18 cellular contexts compared by ENCODE assay signal in genomic region chr2:124877065-124877671, GRCh38.
DNase-seq lines count a peak whose midpoint lies in the region; ATAC-seq lines count a peak whose summit lies in the region.
"Had no signal": no experiment of that assay in that cellular context is flagged by ENCODE, and none has a peak within 500 bp of the region (broad histone marks: within the 10 kb centered on the region; RNA-seq: fewer than 3 reads in every experiment).

No MANE protein-coding gene starts in this region.

- no peaks in the 10 kb centered on the region for H3K4me1 Mint-ChIP-seq in activated naive CD4-positive, alpha-beta T cell treated with anti-CD3 and anti-CD28 coated beads for 36 hours (ENCODE audit: low read depth)

- H3K9me3 Mint-ChIP-seq in activated naive CD4-positive, alpha-beta T cell treated with anti-CD3 and anti-CD28 coated beads for 36 hours, result no peaks in the 10 kb centered on the region

- CTCF ChIA-PET in activated naive CD4-positive, alpha-beta T cell treated with anti-CD3 and anti-CD28 coated beads for 36 hours (lab: Charles Lee), result no interaction called here

- H3K27me3 Mint-ChIP-seq in activated naive CD4-positive, alpha-beta T cell treated with anti-CD3 and anti-CD28 coated beads for 36 hours (ENCODE audit: low read depth), result no peaks in the 10 kb centered on the region

- intact Hi-C loops in left cardiac atrium (cut with DNase I) (no loop called here), cardiac septum (cut with DNase I) (no loop called here)
- intact Hi-C loops in activated naive CD4-positive, alpha-beta T cell treated with anti-CD3 and anti-CD28 coated beads for 36 hours (cut with micrococcal nuclease), result no loop called here

- no peak overlapping the region for H3K4me3 Mint-ChIP-seq in activated naive CD4-positive, alpha-beta T cell treated with anti-CD3 and anti-CD28 coated beads for 36 hours

- H3K36me3 Mint-ChIP-seq in activated naive CD4-positive, alpha-beta T cell treated with anti-CD3 and anti-CD28 coated beads for 36 hours (ENCODE audit: low read depth), result no peaks in the 10 kb centered on the region

- DNase-seq in left cardiac atrium (no peak), cardiac septum (ENCODE audit: low spot score) (no peak), amniotic epithelial cell (ENCODE audit: low read depth) (peak; percentile 98), kidney glomerular epithelial cell (lab: John Stamatoyannopoulos, UW) (peak; percentile 64), COLO668 (lab: John Stamatoyannopoulos, UW; ENCODE audit: unreplicated experiment) (no peak)
- DNase-seq in activated CD8-positive, alpha-beta memory T cell treated with anti-CD3 and anti-CD28 coated beads, Interleukin-2, amount 50 U/mL, for 4 hours, result no peak
- DNase-seq in activated naive CD4-positive, alpha-beta T cell treated with anti-CD3 and anti-CD28 coated beads for 36 hours, result no peak
- DNase-seq: dorsolateral prefrontal cortex, KG1, NCI-H2171 treated with DMSO at 0.1 percent for 48 hours, NCI-H774, pancreas, RPMI8226, small intestine, trophoblast cell, WERI-Rb-1 had no signal

- H3K27ac Mint-ChIP-seq in activated naive CD4-positive, alpha-beta T cell treated with anti-CD3 and anti-CD28 coated beads for 36 hours, result no peak overlapping the region
- H3K27ac Mint-ChIP-seq: activated T-helper 2 cell treated with anti-CD3 and anti-CD28 coated beads, Interferon-gamma antibody, Interleukin-2, Interleukin-4, amounts not matched to agents 10 μg/mL and 5 μg/mL and 100 μg/mL, durations not matched to agents 14 hours and 24 hours and 36 hours had no signal

- ATAC-seq in left cardiac atrium (peak; percentile 27 to 94), HG03025 (IDR thresholded peaks at IDR 0.05; ENCODE audit: low FRiP score, unreplicated experiment) (no peak)

Comparison
In these comparisons a context has a peak if more than half of its experiments do, and no peak if none do; other contexts are left out.
1. DNase-seq: peak in amniotic epithelial cell (single experiment) and kidney glomerular epithelial cell (single experiment); none in left cardiac atrium (single experiment), cardiac septum (single experiment), COLO668 (single experiment), activated CD8-positive, alpha-beta memory T cell treated with anti-CD3 and anti-CD28 coated beads, Interleukin-2, amount 50 U/mL, for 4 hours (single experiment) and activated naive CD4-positive, alpha-beta T cell treated with anti-CD3 and anti-CD28 coated beads for 36 hours (single experiment).